2 cellular contexts compared by ENCODE assay signal in genomic region chr20:62156592-62157386, GRCh38.
TF ChIP-seq lines count a peak whose summit lies in the region.

No MANE protein-coding gene starts in this region.

TF ChIP-seq in GM12891, 5 proteins besides CTCF, POLR2A, EP300 and RAD21:
- TF ChIP-seq SPI1 (IDR thresholded peaks at IDR 0.05; ENCODE audit: low read depth, low read length) (no peak), TAF1 (IDR thresholded peaks at IDR 0.05; ENCODE audit: low read depth, low read length) (no peak), POU2F2 (IDR thresholded peaks at IDR 0.05; ENCODE audit: low read depth, low read length) (no peak), POLR2AphosphoS5 (IDR thresholded peaks at IDR 0.05; ENCODE audit: low read depth, low read length) (no peak), PAX5 (IDR thresholded peaks at IDR 0.05; ENCODE audit: insufficient read depth, low read length, severe bottlenecking) (no peak)
TF ChIP-seq in GM12891: peak in this region for 0.

TF ChIP-seq in endothelial cell of umbilical vein, 7 proteins besides CTCF, POLR2A, EP300 and RAD21:
- TF ChIP-seq GATA2 (IDR thresholded peaks at IDR 0.05; ENCODE audit: insufficient read depth, insufficient read length, low read depth, low read length): no peak
- no peak for TF ChIP-seq EZH2 (IDR thresholded peaks at IDR 0.05; ENCODE audit: borderline replicate concordance, low read depth, low read length, severe bottlenecking)
- TF ChIP-seq JUN (IDR thresholded peaks at IDR 0.05; ENCODE audit: borderline replicate concordance, insufficient read depth, insufficient read length, low read depth): no peak
- TF ChIP-seq MYC (IDR thresholded peaks at IDR 0.05; ENCODE audit: low read depth, low read length): no peak
- no peak for TF ChIP-seq POLR2AphosphoS5 (IDR thresholded peaks at IDR 0.05; ENCODE audit: insufficient read depth, low read depth, low read length)
- TF ChIP-seq MAX (IDR thresholded peaks at IDR 0.05; ENCODE audit: insufficient read depth, insufficient read length): no peak
- TF ChIP-seq FOS (IDR thresholded peaks at IDR 0.05; ENCODE audit: borderline replicate concordance, insufficient read depth, low read length): no peak
